ENCODE assay signal across 1 cellular context in the genomic region with DNA sequence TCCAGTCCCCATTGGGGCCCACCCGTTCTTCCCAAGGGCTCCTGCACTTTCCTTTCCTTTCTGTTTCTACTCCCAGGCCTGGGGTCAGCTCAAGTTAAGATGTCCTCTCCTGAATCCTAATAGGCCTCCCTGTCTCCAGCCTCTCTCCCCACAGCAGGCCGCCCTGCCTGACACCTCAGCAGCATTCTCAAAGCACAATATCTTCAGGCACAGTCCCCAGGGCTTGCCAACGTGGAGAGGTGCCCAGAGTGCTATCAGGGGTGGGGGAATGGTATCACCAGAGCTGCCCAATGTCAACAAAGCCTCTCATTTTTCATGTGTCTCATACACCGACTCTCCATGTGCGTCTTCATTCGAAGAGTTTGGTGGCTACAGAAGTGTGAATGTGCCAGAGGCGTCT.
TF ChIP-seq lines count a peak whose summit lies in the region.

No MANE protein-coding gene starts in this region.

TF ChIP-seq in H1, 55 proteins besides CTCF, POLR2A, EP300 and RAD21 (continued from another document):
- TF ChIP-seq, protein P1, sequence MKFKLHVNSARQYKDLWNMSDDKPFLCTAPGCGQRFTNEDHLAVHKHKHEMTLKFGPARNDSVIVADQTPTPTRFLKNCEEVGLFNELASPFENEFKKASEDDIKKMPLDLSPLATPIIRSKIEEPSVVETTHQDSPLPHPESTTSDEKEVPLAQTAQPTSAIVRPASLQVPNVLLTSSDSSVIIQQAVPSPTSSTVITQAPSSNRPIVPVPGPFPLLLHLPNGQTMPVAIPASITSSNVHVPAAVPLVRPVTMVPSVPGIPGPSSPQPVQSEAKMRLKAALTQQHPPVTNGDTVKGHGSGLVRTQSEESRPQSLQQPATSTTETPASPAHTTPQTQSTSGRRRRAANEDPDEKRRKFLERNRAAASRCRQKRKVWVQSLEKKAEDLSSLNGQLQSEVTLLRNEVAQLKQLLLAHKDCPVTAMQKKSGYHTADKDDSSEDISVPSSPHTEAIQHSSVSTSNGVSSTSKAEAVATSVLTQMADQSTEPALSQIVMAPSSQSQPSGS (IDR thresholded peaks at IDR 0.05; ENCODE audit: low read length) = no peak
- TF ChIP-seq TBP (IDR thresholded peaks at IDR 0.05; ENCODE audit: low read depth, low read length) = no peak
- no peak for TF ChIP-seq RNF2 (IDR thresholded peaks at IDR 0.05; ENCODE audit: borderline replicate concordance, low read depth, low read length, missing control alignments, poor library complexity, severe bottlenecking)
- TF ChIP-seq EGR1 (IDR thresholded peaks at IDR 0.05; ENCODE audit: borderline replicate concordance, low read depth, low read length) = no peak
- TF ChIP-seq TEAD4 (IDR thresholded peaks at IDR 0.05; ENCODE audit: low read depth, low read length) = no peak
- TF ChIP-seq SP2 (IDR thresholded peaks at IDR 0.05; ENCODE audit: low read length) = no peak
